9 cellular contexts compared by ENCODE assay signal in genomic region chr4:110059556-110060191, GRCh38.
DNase-seq lines count a peak whose midpoint lies in the region; ATAC-seq, FAIRE-seq and TF ChIP-seq lines count a peak whose summit lies in the region.
"Had no signal": no experiment of that assay in that cellular context is flagged by ENCODE, and none has a peak within 500 bp of the region (broad histone marks: within the 10 kb centered on the region; RNA-seq: fewer than 3 reads in every experiment).

No MANE protein-coding gene starts in this region.

- no peaks in the 10 kb centered on the region for H3K9me1 ChIP-seq in endothelial cell of umbilical vein (replicated peaks; ENCODE audit: control insufficient read depth, extremely low read depth, insufficient read depth, low read length)

- BruUV-seq in endothelial cell of umbilical vein (replicated peaks; lab: Mats Ljungman, UMichigan): no TSS peak

- H3K4me3 ChIP-seq in DND-41 (ENCODE audit: low read depth in 1 of 2, low read length in 2 of 2) (no peak overlapping the region), endothelial cell of umbilical vein (replicated peaks in 1 of 3; ENCODE audit: insufficient read depth in 1 of 3, low read depth in 1 of 3, low read length in 3 of 3) (no peak overlapping the region), adrenal gland (no peak overlapping the region), right atrium auricular region (no peak overlapping the region)

- H3K27me3 ChIP-seq in DND-41 (ENCODE audit: insufficient read depth, low read length, poor library complexity) (no peaks in the 10 kb centered on the region), endothelial cell of umbilical vein (ENCODE audit: control insufficient read depth in 2 of 2, insufficient read depth in 2 of 2, low read length in 2 of 2) (no peaks in the 10 kb centered on the region), adrenal gland (no peaks in the 10 kb centered on the region), right atrium auricular region (no peaks in the 10 kb centered on the region)

- peak overlapping the region; percentile 63 for H3K27ac ChIP-seq in DND-41 (ENCODE audit: low read length)
- no peak overlapping the region for H3K27ac ChIP-seq in endothelial cell of umbilical vein (ENCODE audit: insufficient read depth, low read depth, low read length)
- no peak overlapping the region for H3K27ac ChIP-seq in adrenal gland
- no peak overlapping the region for H3K27ac ChIP-seq in right atrium auricular region

- DNase-seq in DND-41 (no peak), endothelial cell of umbilical vein (ENCODE audit: low read depth, low spot score) (peak; percentile 36), HK-2 (ENCODE audit: unreplicated experiment) (no peak), adrenal gland (no peak), right atrium auricular region (ENCODE audit: low spot score) (no peak), C1 segment of cervical spinal cord (lab: John Stamatoyannopoulos, UW) (no peak)

- WGBS in adrenal gland, 4 donors: 71 to 89% (median 84%) methylated on average over 3 of the region's 3 CpGs

- intact Hi-C loops in endothelial cell of umbilical vein (cut with micrococcal nuclease): no loop called here
- intact Hi-C loops in adrenal gland (cut with DNase I): no loop called here

- H3K4me2 ChIP-seq in DND-41 (ENCODE audit: insufficient read depth, low read length) (0 out of 2 replicates have a peak overlapping the region, but pooled peaks have one; percentile 8), endothelial cell of umbilical vein (ENCODE audit: insufficient read depth, low read length) (peak overlapping the region; percentile 51)

- H3K36me3 ChIP-seq in DND-41 (ENCODE audit: insufficient read depth, low read length): peaks cover 14% of the 10 kb centered on the region; the same call in 1 of the 2 replicates
- no peaks in the 10 kb centered on the region for H3K36me3 ChIP-seq in endothelial cell of umbilical vein (ENCODE audit: control insufficient read depth in 2 of 2, extremely low read depth in 1 of 2, insufficient read depth in 2 of 2, low read length in 2 of 2)
- no peaks in the 10 kb centered on the region for H3K36me3 ChIP-seq in adrenal gland (replicated peaks in 1 of 2)
- H3K36me3 ChIP-seq in right atrium auricular region: no peaks in the 10 kb centered on the region

- CTCF ChIA-PET in endothelial cell of umbilical vein (lab: Charles Lee): interaction anchor here (1.4 kb wide), 1 partner anchor 10 kb away, joined by 13 read pairs; no protein-coding TSS in a partner anchor

- H4K20me1 ChIP-seq in DND-41 (ENCODE audit: insufficient read depth, low read length) (no peaks in the 10 kb centered on the region), endothelial cell of umbilical vein (replicated peaks; ENCODE audit: control insufficient read depth, extremely low read depth, insufficient read depth, low read length) (no peaks in the 10 kb centered on the region)

- H3K4me1 ChIP-seq in DND-41 (ENCODE audit: insufficient read depth, low read length) (peaks cover 20% of the 10 kb centered on the region), endothelial cell of umbilical vein (ENCODE audit: control insufficient read depth, extremely low read depth, insufficient read depth, low read length) (peaks cover 16% of the 10 kb centered on the region), adrenal gland (replicated peaks in 1 of 2) (peaks cover 12 to 17% of the 10 kb centered on the region in 2 donors), right atrium auricular region (no peaks in the 10 kb centered on the region)

- H3K9ac ChIP-seq in DND-41 (ENCODE audit: low read depth, low read length): no peak overlapping the region
- H3K9ac ChIP-seq in endothelial cell of umbilical vein (replicated peaks; ENCODE audit: extremely low read depth, insufficient read depth, low read length): no peak overlapping the region

- dilution Hi-C loops in endothelial cell of umbilical vein (cut with MboI; ENCODE audit: extremely low pct_ligation_motif_present, low sequenced_read_pairs): no loop called here

- H2AFZ ChIP-seq in DND-41 (ENCODE audit: low read depth, low read length) (no peak overlapping the region), endothelial cell of umbilical vein (ENCODE audit: low read depth, low read length) (no peak overlapping the region)

- TF ChIP-seq CTCF in DND-41 (IDR thresholded peaks at IDR 0.05; ENCODE audit: borderline replicate concordance, extremely low read depth, low read length, poor library complexity, severe bottlenecking) (no peak), endothelial cell of umbilical vein (IDR thresholded peaks at IDR 0.05; ENCODE audit: extremely low read depth in 1 of 2, insufficient read depth in 1 of 2, low read depth in 1 of 2, low read length in 2 of 2) (no peak), adrenal gland (IDR thresholded peaks at IDR 0.05) (no peak), right atrium auricular region (IDR thresholded peaks at IDR 0.05) (no peak)

- peak; percentile 84 for FAIRE-seq in endothelial cell of umbilical vein (lab: Jason Lieb, UNC)
- FAIRE-seq: endometrium had no signal

- POLR2A ChIA-PET in endothelial cell of umbilical vein (lab: Charles Lee): no interaction called here

- TF ChIP-seq POLR2A in endothelial cell of umbilical vein (IDR thresholded peaks at IDR 0.05; ENCODE audit: low read depth, low read length): no peak
- TF ChIP-seq POLR2A in adrenal gland (IDR thresholded peaks at IDR 0.05): no peak

- H3K9me3 ChIP-seq in DND-41 (ENCODE audit: insufficient read depth, low read length, severe bottlenecking) (no peaks in the 10 kb centered on the region), endothelial cell of umbilical vein (replicated peaks; ENCODE audit: control insufficient read depth, insufficient read depth, low read length) (no peaks in the 10 kb centered on the region), adrenal gland (replicated peaks in 1 of 3) (no peaks in the 10 kb centered on the region), right atrium auricular region (no peaks in the 10 kb centered on the region)

- ATAC-seq in DND-41 (ENCODE audit: insufficient read depth, low read depth): peak; percentile 71
- ATAC-seq in GM19455 (IDR thresholded peaks at IDR 0.05; ENCODE audit: unreplicated experiment): peak; percentile 81
- peak; percentile 78 for ATAC-seq in HG03439 (IDR thresholded peaks at IDR 0.05; ENCODE audit: unreplicated experiment)

- H3K79me2 ChIP-seq in DND-41 (ENCODE audit: insufficient read depth, low read length) (no peaks in the 10 kb centered on the region), endothelial cell of umbilical vein (ENCODE audit: control insufficient read depth, insufficient read depth, low read length) (no peaks in the 10 kb centered on the region)

TF ChIP-seq in endothelial cell of umbilical vein, 7 proteins besides CTCF, POLR2A, EP300 and RAD21:
- no peak for TF ChIP-seq EZH2 (IDR thresholded peaks at IDR 0.05; ENCODE audit: borderline replicate concordance, low read depth, low read length, severe bottlenecking)
- peak; percentile 18 for TF ChIP-seq GATA2 (IDR thresholded peaks at IDR 0.05; ENCODE audit: insufficient read depth, insufficient read length, low read depth, low read length)
- TF ChIP-seq FOS (IDR thresholded peaks at IDR 0.05; ENCODE audit: borderline replicate concordance, insufficient read depth, low read length): peak; percentile 72
- peak; percentile 50 for TF ChIP-seq POLR2AphosphoS5 (IDR thresholded peaks at IDR 0.05; ENCODE audit: insufficient read depth, low read depth, low read length)
TF ChIP-seq in endothelial cell of umbilical vein: peak in this region for 3.
